Comparison of ENCODE assay signal across 1 cellular context in genomic region chr14:88170333-88170732, GRCh38.
TF ChIP-seq lines count a peak whose summit lies in the region.

No MANE protein-coding gene starts in this region.

TF ChIP-seq in HepG2, 621 proteins besides CTCF, POLR2A, EP300 and RAD21 (continued from another document and continues in another):
- TF ChIP-seq PRDM4 (CRISPR knock-in tag; IDR thresholded peaks at IDR 0.05; ENCODE audit: borderline replicate concordance) (no peak), ARID3A (IDR thresholded peaks at IDR 0.05; ENCODE audit: low read depth, low read length) (peak; percentile 42; the same call in 1 of the 2 replicates), ARID5B (CRISPR knock-in tag; IDR thresholded peaks at IDR 0.05) (peak; percentile 52), ZNF704 (CRISPR knock-in tag; IDR thresholded peaks at IDR 0.05; ENCODE audit: borderline replicate concordance) (no peak), FIP1L1 (IDR thresholded peaks at IDR 0.05; ENCODE audit: borderline replicate concordance, insufficient read depth, low read depth, low read length) (no peak), ZNF280B (CRISPR knock-in tag; IDR thresholded peaks at IDR 0.05; ENCODE audit: borderline replicate concordance) (no peak), RFX3 (CRISPR knock-in tag; IDR thresholded peaks at IDR 0.05) (no peak), CEBPZ (IDR thresholded peaks at IDR 0.05; ENCODE audit: low read length) (no peak), ZSCAN25 (CRISPR knock-in tag; IDR thresholded peaks at IDR 0.05) (no peak), RARA (CRISPR knock-in tag; IDR thresholded peaks at IDR 0.05) (peak; percentile 20; the same call in 1 of the 2 replicates), FOXK2 (IDR thresholded peaks at IDR 0.05) (no peak), GATAD2A (CRISPR knock-in tag; IDR thresholded peaks at IDR 0.05) (0 out of 2 replicates have a peak, but pooled peaks have one; percentile 19), SOX5 (CRISPR knock-in tag; IDR thresholded peaks at IDR 0.05; ENCODE audit: borderline replicate concordance) (peak; percentile 72; the same call in 1 of the 2 replicates), ZNF75D (CRISPR knock-in tag; IDR thresholded peaks at IDR 0.05; ENCODE audit: borderline replicate concordance) (no peak), FOXA1 (IDR thresholded peaks at IDR 0.05) (peak; percentile 71), FOXA1 (CRISPR knock-in tag; IDR thresholded peaks at IDR 0.05) (0 out of 2 replicates have a peak, but pooled peaks have one; percentile 20), ZNF513 (CRISPR knock-in tag; conservative IDR thresholded peaks at IDR 0.05) (no peak), ZNF136 (CRISPR knock-in tag; IDR thresholded peaks at IDR 0.05; ENCODE audit: low read depth) (no peak), HNF4G (IDR thresholded peaks at IDR 0.05; ENCODE audit: borderline replicate concordance, low read depth, low read length) (no peak), HNF4G (CRISPR knock-in tag; IDR thresholded peaks at IDR 0.05; ENCODE audit: borderline replicate concordance, low read depth) (no peak), WIZ (CRISPR knock-in tag; IDR thresholded peaks at IDR 0.05) (no peak), ZNF547 (CRISPR knock-in tag; IDR thresholded peaks at IDR 0.05) (no peak), ZNF746 (CRISPR knock-in tag; IDR thresholded peaks at IDR 0.05) (no peak), SMAD3 (CRISPR knock-in tag; IDR thresholded peaks at IDR 0.05) (no peak), ZNF7 (CRISPR knock-in tag; IDR thresholded peaks at IDR 0.05) (peak; percentile 13; the same call in 1 of the 2 replicates), SOX13 (IDR thresholded peaks at IDR 0.05) (no peak), SOX13 (CRISPR knock-in tag; conservative IDR thresholded peaks at IDR 0.05 in 1 of 2, IDR thresholded peaks at IDR 0.05 in 1 of 2) (peak in 1 of 2 experiments; percentile 75; a peak in 2 of 4 replicates), ZIK1 (CRISPR knock-in tag; IDR thresholded peaks at IDR 0.05; ENCODE audit: borderline replicate concordance, low read depth) (no peak), TBX3 (IDR thresholded peaks at IDR 0.05; ENCODE audit: borderline replicate concordance) (peak; percentile 69; the same call in 1 of the 2 replicates), ZUFSP (CRISPR knock-in tag; IDR thresholded peaks at IDR 0.05; ENCODE audit: borderline replicate concordance) (no peak), ZBTB21 (CRISPR knock-in tag; IDR thresholded peaks at IDR 0.05) (no peak), PCBP1 (IDR thresholded peaks at IDR 0.05; ENCODE audit: borderline replicate concordance, low read depth, low read length) (no peak), PHB2 (IDR thresholded peaks at IDR 0.05; ENCODE audit: partially characterized antibody) (no peak), MTF1 (CRISPR knock-in tag; IDR thresholded peaks at IDR 0.05) (no peak), ZSCAN29 (CRISPR knock-in tag; conservative IDR thresholded peaks at IDR 0.05) (no peak), CBX5 (CRISPR knock-in tag; IDR thresholded peaks at IDR 0.05; ENCODE audit: borderline replicate concordance) (no peak), ZNF276 (CRISPR knock-in tag; IDR thresholded peaks at IDR 0.05; ENCODE audit: low read depth) (no peak), ZNF12 (CRISPR knock-in tag; IDR thresholded peaks at IDR 0.05) (no peak), ZNF282 (IDR thresholded peaks at IDR 0.05; ENCODE audit: partially characterized antibody) (no peak)
